ENCODE assay signal across 13 cellular contexts in genomic region chr6:1605822-1606532, GRCh38. TPM values are rescaled to one million over a fixed set of nuclear protein-coding genes. Genes with fewer than 3 reads are reported as not detected.
DNase-seq lines count a peak whose midpoint lies in the region; ATAC-seq and TF ChIP-seq lines count a peak whose summit lies in the region.
"Had no signal": no experiment of that assay in that cellular context is flagged by ENCODE, and none has a peak within 500 bp of the region (broad histone marks: within the 10 kb centered on the region; RNA-seq: fewer than 3 reads in every experiment).

No MANE protein-coding gene starts in this region.

- no peaks in the 10 kb centered on the region for H3K36me3 Mint-ChIP-seq in CD4-positive, alpha-beta memory T cell
- no peaks in the 10 kb centered on the region for H3K36me3 Mint-ChIP-seq in brain
- no peaks in the 10 kb centered on the region for H3K36me3 Mint-ChIP-seq in natural killer cell

- no peak overlapping the region for H3K4me3 ChIP-seq in CD4-positive, alpha-beta memory T cell (ENCODE audit: low read length in 2 of 2)
- no peak overlapping the region for H3K4me3 ChIP-seq in GM23248
- no peak overlapping the region for H3K4me3 ChIP-seq in mammary epithelial cell (replicated peaks in 1 of 3; ENCODE audit: insufficient read depth in 1 of 3, low read depth in 2 of 3, low read length in 3 of 3)
- H3K4me3 ChIP-seq: SJCRH30 had no signal

- DNase-seq in CD4-positive, alpha-beta memory T cell, result peak in 1 of 5 donors; percentile 16
- DNase-seq in GM23248 (peak; percentile 50), natural killer cell (no peak), mammary epithelial cell (no peak), NCI-H2227 (lab: John Stamatoyannopoulos, UW; ENCODE audit: unreplicated experiment) (no peak), left colon (no peak)
- DNase-seq: cortex of kidney; NCI-H446; SJCRH30; stimulated activated CD4-positive, alpha-beta T cell treated with anti-CD3 and anti-CD28 coated beads, Interleukin-4, amount 100 ng/mL, for 1 hour had no signal

- no peaks in the 10 kb centered on the region for H3K9me2 ChIP-seq in GM23248 (ENCODE audit: insufficient read depth)

- H3K9me3 ChIP-seq in CD4-positive, alpha-beta memory T cell (ENCODE audit: control insufficient read depth in 1 of 2, low read length in 2 of 2), result no peaks in the 10 kb centered on the region
- no peaks in the 10 kb centered on the region for H3K9me3 ChIP-seq in GM23248 (ENCODE audit: low read depth)
- H3K9me3 ChIP-seq in mammary epithelial cell (replicated peaks; ENCODE audit: insufficient read depth, low read length), result no peaks in the 10 kb centered on the region
- H3K9me3 ChIP-seq: SJCRH30, upper lobe of left lung had no signal

- H3K9me3 Mint-ChIP-seq in CD4-positive, alpha-beta memory T cell, result peaks cover 0 to 5% (median 0%) of the 10 kb centered on the region in 8 donors
- H3K9me3 Mint-ChIP-seq in brain, result peaks cover 0 to 3% (median 0%) of the 10 kb centered on the region in 5 experiments
- H3K9me3 Mint-ChIP-seq in natural killer cell, result no peaks in the 10 kb centered on the region

- H3K27ac ChIP-seq in CD4-positive, alpha-beta memory T cell (ENCODE audit: low read depth, low read length), result no peak overlapping the region
- H3K27ac ChIP-seq in GM23248 (no peak overlapping the region), mammary epithelial cell (ENCODE audit: insufficient read depth, low read depth, low read length) (no peak overlapping the region)
- H3K27ac ChIP-seq: SJCRH30, upper lobe of left lung had no signal

- H3K4me2 ChIP-seq in GM23248 (ENCODE audit: unreplicated experiment) (no peak overlapping the region), mammary epithelial cell (ENCODE audit: insufficient read depth, low read depth, low read length) (no peak overlapping the region)

- intact Hi-C loops in CD4-positive, alpha-beta memory T cell (cut with micrococcal nuclease), result loop anchor here (1.0 kb wide), 1 partner anchor 1028 kb away; no protein-coding TSS in a partner anchor
- intact Hi-C loops in natural killer cell (cut with micrococcal nuclease), result loop anchor here (2.0 kb wide), 3 partner anchors 499 to 1029 kb away; no protein-coding TSS in a partner anchor
- intact Hi-C loops in mammary epithelial cell (cut with micrococcal nuclease), result loop anchor here (5.0 kb wide), 2 partner anchors 431 to 916 kb away; no protein-coding TSS in a partner anchor
- intact Hi-C loops in left colon (cut with DNase I, micrococcal nuclease), result loop anchor here (5.0 to 10.0 kb wide), 4 partner anchors 499 to 1031 kb away; no protein-coding TSS in a partner anchor

- in situ Hi-C loops in GM23248 (cut with MboI) (loop anchor here (10.0 kb wide), 1 partner anchor 499 kb away; no protein-coding TSS in a partner anchor), mammary epithelial cell (cut with MboI; ENCODE audit: low sequenced_read_pairs in 2 of 2) (loop anchor here (10.0 to 25.0 kb wide), 3 partner anchors 499 to 589 kb away; no protein-coding TSS in a partner anchor)

- H3K9ac ChIP-seq in GM23248 (no peak overlapping the region), mammary epithelial cell (ENCODE audit: insufficient read depth, low read length) (no peak overlapping the region)

- dilution Hi-C loops in mammary epithelial cell (cut with HindIII; ENCODE audit: low sequenced_read_pairs), result no loop called here

- 25 to 27% methylated on average over 20 of the region's 20 CpGs for WGBS in GM23248 (ENCODE audit: low coverage in 1 of 2, low lambda C conversion rate in 2 of 2, missing lambda C conversion rate in 2 of 2), 2 experiments
- 97% methylated on average over 18 of the region's 20 CpGs for WGBS in mammary epithelial cell (ENCODE audit: low coverage, missing lambda C conversion rate)

- H3K27ac Mint-ChIP-seq in CD4-positive, alpha-beta memory T cell, result peak overlapping the region in 2 of 7 donors; percentile 1 to 64
- H3K27ac Mint-ChIP-seq in brain, result peak overlapping the region in 1 of 5 experiments; percentile 31
- H3K27ac Mint-ChIP-seq in natural killer cell, result no peak overlapping the region

- POLR2A ChIA-PET in CD4-positive, alpha-beta memory T cell (lab: Charles Lee; ENCODE audit: partially characterized antibody), result interaction anchor here (2.4 kb wide), 1 partner anchor 1028 kb away, joined by 7 read pairs; no protein-coding TSS in a partner anchor

- H4K20me1 ChIP-seq in GM23248 (ENCODE audit: insufficient read depth) (no peaks in the 10 kb centered on the region), mammary epithelial cell (ENCODE audit: insufficient read depth, low read length) (no peaks in the 10 kb centered on the region)

- peaks cover 44% of the 10 kb centered on the region for H3K4me1 ChIP-seq in CD4-positive, alpha-beta memory T cell (ENCODE audit: insufficient read depth, low read length)
- H3K4me1 ChIP-seq in GM23248 (ENCODE audit: insufficient read depth) (no peaks in the 10 kb centered on the region), mammary epithelial cell (ENCODE audit: insufficient read depth, low read length) (peaks cover 16% of the 10 kb centered on the region)
- H3K4me1 ChIP-seq: SJCRH30 had no signal

- H3K27me3 ChIP-seq in CD4-positive, alpha-beta memory T cell (ENCODE audit: insufficient read depth, low read length), result peaks cover 65% of the 10 kb centered on the region
- peaks cover 60% of the 10 kb centered on the region for H3K27me3 ChIP-seq in GM23248 (replicated peaks; ENCODE audit: insufficient read depth)
- no peaks in the 10 kb centered on the region for H3K27me3 ChIP-seq in mammary epithelial cell (ENCODE audit: insufficient read depth, low read length)
- H3K27me3 ChIP-seq: SJCRH30 had no signal

- H3K4me1 Mint-ChIP-seq in CD4-positive, alpha-beta memory T cell, result peaks cover 22 to 51% (median 31%) of the 10 kb centered on the region in 4 donors
- H3K4me1 Mint-ChIP-seq in brain, result peaks cover 34% of the 10 kb centered on the region
- peaks cover 33 to 36% of the 10 kb centered on the region in 2 donors for H3K4me1 Mint-ChIP-seq in natural killer cell

- ATAC-seq in natural killer cell (no peak), GM21423 (IDR thresholded peaks at IDR 0.05; ENCODE audit: unreplicated experiment) (no peak), left colon (no peak)

- peaks cover 59 to 63% of the 10 kb centered on the region in 2 donors for H3K27me3 Mint-ChIP-seq in CD4-positive, alpha-beta memory T cell
- H3K27me3 Mint-ChIP-seq in brain (peaks cover 80% of the 10 kb centered on the region), natural killer cell (ENCODE audit: low read depth in 2 of 2) (peaks cover 57 to 60% of the 10 kb centered on the region in 2 donors)

- no peaks in the 10 kb centered on the region for H3K36me3 ChIP-seq in CD4-positive, alpha-beta memory T cell (ENCODE audit: insufficient read depth, low read length)
- H3K36me3 ChIP-seq in GM23248 (ENCODE audit: low read depth), result no peaks in the 10 kb centered on the region
- H3K36me3 ChIP-seq in mammary epithelial cell (ENCODE audit: insufficient read depth, low read length), result no peaks in the 10 kb centered on the region
- H3K36me3 ChIP-seq: SJCRH30, upper lobe of left lung had no signal

- TF ChIP-seq CTCF in brain (conservative IDR thresholded peaks at IDR 0.05), result no peak
- TF ChIP-seq CTCF in natural killer cell (IDR thresholded peaks at IDR 0.05), result no peak
- no peak for TF ChIP-seq CTCF in mammary epithelial cell (conservative IDR thresholded peaks at IDR 0.05 in 1 of 2, IDR thresholded peaks at IDR 0.05 in 1 of 2; ENCODE audit: extremely low read depth in 1 of 2, insufficient read depth in 1 of 2, low read depth in 1 of 2, low read length in 2 of 2)

- no TSS peak for BruUV-seq in mammary epithelial cell (replicated peaks; lab: Mats Ljungman, UMichigan)

- H2AFZ ChIP-seq in GM23248 (no peak overlapping the region), mammary epithelial cell (ENCODE audit: low read depth, low read length) (no peak overlapping the region)

- CTCF ChIA-PET in CD4-positive, alpha-beta memory T cell (lab: Charles Lee; ENCODE audit: partially characterized antibody), result interaction anchor here (1.0 to 4.4 kb wide), 10 partner anchors 9 to 1144 kb away, joined by 3 to 36 read pairs (median 7); partner anchors contain the start of gene MYLK4
- CTCF ChIA-PET in mammary epithelial cell (lab: Charles Lee; ENCODE audit: low non-redundant PET), result no interaction called here

- H3K4me3 Mint-ChIP-seq in CD4-positive, alpha-beta memory T cell, result peak overlapping the region in 6 of 8 donors; percentile 57 to 84 (median 78)
- peak overlapping the region; percentile 33 to 82 (median 73) for H3K4me3 Mint-ChIP-seq in brain
- peak overlapping the region; percentile 57 for H3K4me3 Mint-ChIP-seq in natural killer cell

- H3F3A ChIP-seq in GM23248 (ENCODE audit: insufficient read depth), result no peaks in the 10 kb centered on the region; the same call in 1 of the 2 replicates

- H3K79me2 ChIP-seq in GM23248 (ENCODE audit: insufficient read depth), result no peaks in the 10 kb centered on the region
- peaks cover 7% of the 10 kb centered on the region for H3K79me2 ChIP-seq in mammary epithelial cell (ENCODE audit: insufficient read depth, low read length)

RNA-seq across cellular contexts. Expression of gene FOXC1, which starts 3.7 kb away (rescaled TPM):
- total RNA-seq in CD4-positive, alpha-beta memory T cell, result not detected
- not detected for polyA plus RNA-seq in CD4-positive, alpha-beta memory T cell
- 11.1 and 13.2 TPM in 2 replicates for total RNA-seq in GM23248 (2014; rRNA removed; shearing (Covaris generic))
- 3.3 and 3.5 TPM in 2 replicates for polyA plus RNA-seq in GM23248 (2016; fragmentation: Nextera tagmentation; extraction: Ambion mirVana)
- polyA plus RNA-seq in brain (ENCODE audit: insufficient read depth, low read depth, low replicate concordance), result 7.9 TPM
- total RNA-seq in natural killer cell, result under 1 TPM in 2 of 3 donors, not detected in 1; 0.16 to 0.21 TPM
- total RNA-seq in mammary epithelial cell, result 10 to 100 TPM; 12.1 to 15.8 TPM
- polyA plus RNA-seq in mammary epithelial cell, result 4.6 TPM
- polyA minus RNA-seq in mammary epithelial cell, result 1.7 TPM
- total RNA-seq in left colon, result 1 to 10 TPM in 1 of 2 donors, under 1 TPM in 1; 0.82 to 1.5 TPM
